Comparison of ENCODE assay signal across 21 cellular contexts in the genomic region with DNA sequence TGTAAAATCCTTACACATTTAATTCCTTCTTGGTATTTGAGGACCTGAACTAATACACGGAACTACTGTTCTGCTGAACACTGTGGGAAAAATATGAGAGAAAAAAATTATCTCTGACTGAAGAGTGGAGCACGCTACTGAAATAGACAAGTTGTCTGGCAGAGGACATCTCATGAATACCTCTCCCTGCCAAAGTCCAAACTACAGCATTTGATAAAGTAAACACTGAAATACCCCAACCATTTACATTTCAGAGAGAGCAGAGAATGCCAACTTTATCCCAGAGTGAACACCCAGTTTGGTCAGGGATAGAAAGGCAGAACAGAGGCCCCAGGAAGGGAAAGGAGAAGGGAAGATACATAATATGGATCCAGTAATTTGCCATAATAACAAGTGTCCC.
"Had no signal": no experiment of that assay in that cellular context is flagged by ENCODE, and none has a peak within 500 bp of the region (broad histone marks: within the 10 kb centered on the region; RNA-seq: fewer than 3 reads in every experiment).

No MANE protein-coding gene starts in this region.

- H3K36me3 ChIP-seq: lower lobe of right lung, neural progenitor cell, neutrophil, right atrium auricular region, spleen, suprapubic skin, thoracic aorta, tibial nerve, uterus had no signal

- H3K4me1 ChIP-seq: lower lobe of right lung, neural progenitor cell, parathyroid adenoma, right atrium auricular region, spleen, suprapubic skin, tibial nerve, uterus had no signal

- DNase-seq: islet precursor cell; left ventricle myocardium superior; lower lobe of right lung; mammary epithelial cell; mesenchymal stem cell; naive thymus-derived CD8-positive, alpha-beta T cell; occipital lobe; spleen; stimulated activated CD4-positive, alpha-beta T cell treated with anti-CD3 and anti-CD28 coated beads, Interleukin-4, amount 100 ng/mL, for 24 hours; stimulated activated naive CD4-positive, alpha-beta T cell; uterus had no signal

- ATAC-seq: left ventricle myocardium superior; lower lobe of right lung; naive thymus-derived CD8-positive, alpha-beta T cell; sciatic nerve; stimulated activated effector memory CD8-positive, alpha-beta T cell treated with anti-CD3 and anti-CD28 coated beads, Interleukin-12 subunit alpha, Interleukin-12 subunit beta, amount 100 ng/mL, for 72 hours had no signal

- H3K27me3 ChIP-seq: neural progenitor cell, neutrophil, right atrium auricular region, spleen, suprapubic skin, tibial nerve, uterus had no signal

- H3K4me3 ChIP-seq: lower lobe of right lung, neural progenitor cell, right atrium auricular region, skin epidermis, spleen, suprapubic skin, thoracic aorta, tibial nerve, uterus had no signal

- H3K9me3 ChIP-seq: lower lobe of right lung, neutrophil, right atrium auricular region, suprapubic skin, thoracic aorta, tibial nerve, uterus had no signal

- H3K27ac ChIP-seq: lower lobe of right lung, neural progenitor cell, neutrophil, parathyroid adenoma, right atrium auricular region, skin epidermis, spleen, suprapubic skin, thoracic aorta, tibial nerve, uterus had no signal
